ENCODE assay signal across 8 cellular contexts in genomic region chr2:221570321-221571107, GRCh38. TPM values are rescaled to one million over a fixed set of nuclear protein-coding genes. Genes with fewer than 3 reads are reported as not detected.
DNase-seq lines count a peak whose midpoint lies in the region; ATAC-seq and TF ChIP-seq lines count a peak whose summit lies in the region.

No MANE protein-coding gene starts in this region.

- DNase-seq in COLO668 (lab: John Stamatoyannopoulos, UW; ENCODE audit: unreplicated experiment), result peak; percentile 60
- DNase-seq in NCI-H1105 (lab: John Stamatoyannopoulos, UW), result peak; percentile 35
- peak; percentile 64 for DNase-seq in activated effector memory CD4-positive, alpha-beta T cell treated with anti-CD3 and anti-CD28 coated beads, Interleukin-2, amount 50 U/mL, for 16 hours
- no peak for DNase-seq in right atrium auricular region (ENCODE audit: low spot score)
- DNase-seq in sigmoid colon, result no peak
- no peak for DNase-seq in SKM-1 (lab: John Stamatoyannopoulos, UW; ENCODE audit: unreplicated experiment)
- DNase-seq in HuH-7.5 (ENCODE audit: low spot score), result no peak

- TF ChIP-seq POLR2A in sigmoid colon (IDR thresholded peaks at IDR 0.05), result no peak

- peak overlapping the region; percentile 76 to 91 for H3K27ac ChIP-seq in right atrium auricular region
- peak overlapping the region in 1 of 4 donors; percentile 91 for H3K27ac ChIP-seq in sigmoid colon

- peak overlapping the region; percentile 67 to 87 for H3K4me3 ChIP-seq in right atrium auricular region
- H3K4me3 ChIP-seq in sigmoid colon, result peak overlapping the region; percentile 69 to 93 (median 78)

- no peak for ATAC-seq in GM18868 (IDR thresholded peaks at IDR 0.05; ENCODE audit: unreplicated experiment)

- H3K27me3 ChIP-seq in right atrium auricular region (no peaks in the 10 kb centered on the region), sigmoid colon (peaks cover 0 to 17% (median 0%) of the 10 kb centered on the region in 3 donors)

- H3K36me3 ChIP-seq in right atrium auricular region (peaks cover 6% of the 10 kb centered on the region), sigmoid colon (no peaks in the 10 kb centered on the region)

- WGBS in sigmoid colon, 2 donors, result 3 to 8% methylated on average over 43 of the region's 43 CpGs

- H3K4me1 ChIP-seq in right atrium auricular region, result peaks cover 0 to 46% of the 10 kb centered on the region in 2 donors
- peaks cover 0 to 53% (median 32%) of the 10 kb centered on the region in 4 donors for H3K4me1 ChIP-seq in sigmoid colon

- no peak for TF ChIP-seq EP300 in sigmoid colon (IDR thresholded peaks at IDR 0.05)

- peak in 1 of 2 donors; percentile 30 for TF ChIP-seq CTCF in right atrium auricular region (IDR thresholded peaks at IDR 0.05)
- TF ChIP-seq CTCF in sigmoid colon (IDR thresholded peaks at IDR 0.05), result no peak

- H3K9me3 ChIP-seq in right atrium auricular region (no peaks in the 10 kb centered on the region), sigmoid colon (no peaks in the 10 kb centered on the region)

- intact Hi-C loops in sigmoid colon (cut with DNase I), result loop anchor here (2.0 to 5.0 kb wide), 2 partner anchors 143 to 218 kb away; no protein-coding TSS in a partner anchor

RNA-seq across cellular contexts. Expression of gene EPHA4, which starts 1.6 kb away (rescaled TPM):
- 100 to 1,000 TPM in 1 of 2 donors, 10 to 100 TPM in 1; 74.2 to 107 TPM for total RNA-seq in right atrium auricular region
- 10 to 100 TPM; 26.9 to 50.7 (median 37.0) TPM for total RNA-seq in sigmoid colon
- 1 to 10 TPM; 1.2 to 4.8 (median 1.8) TPM for polyA plus RNA-seq in sigmoid colon

Comparison
In these comparisons a context has a peak if more than half of its experiments do, and no peak if none do; other contexts are left out.
1. DNase-seq: peak in COLO668 (single experiment), NCI-H1105 (single experiment) and activated effector memory CD4-positive, alpha-beta T cell treated with anti-CD3 and anti-CD28 coated beads, Interleukin-2, amount 50 U/mL, for 16 hours (single experiment); none in right atrium auricular region (single experiment), sigmoid colon (single experiment), SKM-1 (single experiment) and HuH-7.5 (single experiment).